ENCODE assay signal across 25 cellular contexts in genomic region chr2:218856896-218857243, GRCh38. TPM values are rescaled to one million over a fixed set of nuclear protein-coding genes. Genes with fewer than 3 reads are reported as not detected.
"Had no signal": no experiment of that assay in that cellular context is flagged by ENCODE, and none has a peak within 500 bp of the region (broad histone marks: within the 10 kb centered on the region; RNA-seq: fewer than 3 reads in every experiment).

No MANE protein-coding gene starts in this region.

- DNase-seq: activated B cell treated with CpG ODN at 0.5 μM for 24 hours; activated CD4-positive, alpha-beta memory T cell treated with anti-CD3 and anti-CD28 coated beads for 36 hours; activated CD4-positive, alpha-beta T cell treated with anti-CD3 and anti-CD28 coated beads for 1 hour; activated CD4-positive, alpha-beta T cell treated with anti-CD3 and anti-CD28 coated beads, Interleukin-2, amount 10 ng/mL, durations not matched to agents 7 days and 5 days; activated CD8-positive, alpha-beta memory T cell treated with anti-CD3 and anti-CD28 coated beads for 24 hours; activated gamma-delta T cell treated with Interleukin-2 at 50 U/mL for 16 hours; activated naive CD4-positive, alpha-beta T cell treated with anti-CD3 and anti-CD28 coated beads, Interleukin-2, amount 50 U/mL, for 16 hours; activated T-cell treated with anti-CD3 and anti-CD28 coated beads, Interleukin-2, amount 50 U/mL, for 48 hours; amniotic stem cell; body of pancreas; Kasumi-1; NCI-H1436 treated with DMSO at 0.1 percent for 48 hours; NCI-H187; NCI-H510A treated with DMSO at 0.1 percent for 48 hours; NK-92 treated with Interleukin-12 subunit alpha and Interleukin-12 subunit beta, amount 100 ng/mL, for 24 hours; Peyer's patch; SHP77 treated with DMSO at 0.1 percent for 48 hours; T-helper 17 cell; T-helper 9 cell had no signal

- H3K27ac Mint-ChIP-seq: activated B cell treated with CpG ODN at 0.5 μM for 24 hours; activated CD4-positive, alpha-beta memory T cell treated with anti-CD3 and anti-CD28 coated beads for 36 hours; activated CD4-positive, alpha-beta T cell treated with anti-CD3 and anti-CD28 coated beads, Interleukin-2, amount 10 ng/mL, durations not matched to agents 7 days and 5 days; activated T-helper 2 cell treated with anti-CD3 and anti-CD28 coated beads, Interferon-gamma antibody, Interleukin-2, Interleukin-4, amounts not matched to agents 10 μg/mL and 5 μg/mL and 100 μg/mL, durations not matched to agents 14 hours and 24 hours and 36 hours; T-helper 17 cell had no signal

- FAIRE-seq: K562 had no signal

- H3K9me3 ChIP-seq: ascending aorta, body of pancreas, Peyer's patch had no signal

- H3K27ac ChIP-seq: ascending aorta, body of pancreas, Peyer's patch had no signal

- H3K4me3 ChIP-seq: ascending aorta, body of pancreas, K562, Peyer's patch had no signal

- H3K36me3 Mint-ChIP-seq: activated CD4-positive, alpha-beta memory T cell treated with anti-CD3 and anti-CD28 coated beads for 36 hours had no signal

- H3K4me3 Mint-ChIP-seq: activated B cell treated with CpG ODN at 0.5 μM for 24 hours; activated CD4-positive, alpha-beta memory T cell treated with anti-CD3 and anti-CD28 coated beads for 36 hours; activated CD4-positive, alpha-beta T cell treated with anti-CD3 and anti-CD28 coated beads, Interleukin-2, amount 10 ng/mL, durations not matched to agents 7 days and 5 days; central memory CD8-positive, alpha-beta T cell; T-helper 17 cell had no signal

- H3K9me3 Mint-ChIP-seq: activated B cell treated with CpG ODN at 0.5 μM for 24 hours; activated CD4-positive, alpha-beta memory T cell treated with anti-CD3 and anti-CD28 coated beads for 36 hours; activated CD4-positive, alpha-beta T cell treated with anti-CD3 and anti-CD28 coated beads, Interleukin-2, amount 10 ng/mL, durations not matched to agents 7 days and 5 days; activated T-helper 2 cell treated with anti-CD3 and anti-CD28 coated beads, Interferon-gamma antibody, Interleukin-2, Interleukin-4, amounts not matched to agents 10 μg/mL and 5 μg/mL and 100 μg/mL, durations not matched to agents 14 hours and 24 hours and 36 hours; central memory CD8-positive, alpha-beta T cell had no signal

- ATAC-seq: body of pancreas, K562, T-helper 17 cell had no signal

- H3K36me3 ChIP-seq: ascending aorta, Peyer's patch had no signal

RNA-seq across cellular contexts. Expression of gene WNT6, which starts 2.7 kb away (rescaled TPM):
- total RNA-seq: activated CD4-positive, alpha-beta T cell treated with anti-CD3 and anti-CD28 coated beads, Interleukin-2, amount 10 ng/mL, durations not matched to agents 7 days and 5 days; activated T-helper 2 cell treated with anti-CD3 and anti-CD28 coated beads, Interferon-gamma antibody, Interleukin-2, Interleukin-4, amounts not matched to agents 10 μg/mL and 5 μg/mL and 100 μg/mL, durations not matched to agents 14 hours and 24 hours and 36 hours; bronchial epithelial cell; K562; Peyer's patch; SK-MEL-5; T-helper 17 cell had no signal
- polyA plus RNA-seq: K562 had no signal

RNA-seq across cellular contexts. Expression of gene WNT10A, which starts 23.8 kb away (rescaled TPM):
- total RNA-seq: ascending aorta, K562 had no signal
- polyA plus RNA-seq: K562 had no signal

RNA-seq across cellular contexts. Expression of gene PRKAG3, which starts 25.3 kb away (rescaled TPM):
- total RNA-seq: activated B cell treated with CpG ODN at 0.5 μM for 24 hours; activated CD4-positive, alpha-beta memory T cell treated with anti-CD3 and anti-CD28 coated beads for 36 hours; activated CD4-positive, alpha-beta T cell treated with anti-CD3 and anti-CD28 coated beads, Interleukin-2, amount 10 ng/mL, durations not matched to agents 7 days and 5 days; activated T-helper 2 cell treated with anti-CD3 and anti-CD28 coated beads, Interferon-gamma antibody, Interleukin-2, Interleukin-4, amounts not matched to agents 10 μg/mL and 5 μg/mL and 100 μg/mL, durations not matched to agents 14 hours and 24 hours and 36 hours; ascending aorta; body of pancreas; bronchial epithelial cell; K562; Peyer's patch; SK-MEL-5; T-helper 17 cell had no signal
- polyA plus RNA-seq: K562 had no signal
